9 cellular contexts compared by ENCODE assay signal in the genomic region with DNA sequence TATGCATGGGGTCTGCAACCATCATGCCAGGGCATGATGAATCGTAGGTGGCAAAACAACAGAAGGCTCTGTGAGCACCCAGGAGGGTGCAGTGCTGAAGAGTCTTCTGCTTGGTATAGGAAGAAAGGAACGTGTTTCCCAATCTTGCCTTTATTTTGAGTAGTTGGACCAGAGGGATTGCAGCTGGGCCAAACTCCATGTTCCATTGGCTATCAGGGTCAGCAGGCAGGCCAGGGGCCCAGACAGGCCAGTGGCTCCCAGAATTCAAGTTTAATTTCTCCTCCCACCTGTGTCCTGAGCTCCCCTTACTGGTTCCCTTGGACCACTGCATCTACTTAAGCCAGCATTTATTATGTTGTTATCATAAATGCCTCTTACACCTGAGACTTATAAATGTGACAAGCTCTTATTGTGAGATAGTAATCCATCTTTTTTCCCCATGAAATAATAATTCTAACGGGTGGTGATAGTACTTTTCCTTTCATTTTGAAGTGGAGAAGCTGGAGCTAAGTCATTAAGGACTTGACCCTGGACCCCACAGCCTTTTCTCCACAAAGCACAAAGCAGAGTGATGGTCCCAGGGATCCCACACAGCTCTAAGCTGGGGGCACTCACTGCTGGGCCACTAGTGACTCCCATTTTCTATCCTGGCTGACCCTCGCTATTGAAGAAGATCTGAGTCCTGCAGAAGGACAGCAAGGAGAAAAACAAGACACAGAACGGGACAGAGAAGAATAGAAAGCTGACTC. TPM values are rescaled to one million over a fixed set of nuclear protein-coding genes. Genes with fewer than 3 reads are reported as not detected.
DNase-seq lines count a peak whose midpoint lies in the region; ATAC-seq, FAIRE-seq and TF ChIP-seq lines count a peak whose summit lies in the region.
"Had no signal": no experiment of that assay in that cellular context is flagged by ENCODE, and none has a peak within 500 bp of the region (broad histone marks: within the 10 kb centered on the region; RNA-seq: fewer than 3 reads in every experiment).

No MANE protein-coding gene starts in this region.

- H3K9me3 ChIP-seq in Peyer's patch = no peaks in the 10 kb centered on the region
- no peaks in the 10 kb centered on the region for H3K9me3 ChIP-seq in esophagus (ENCODE audit: control insufficient read depth in 2 of 2, insufficient read depth in 1 of 2, low read depth in 1 of 2, low read length in 1 of 2)

- TF ChIP-seq CTCF in Peyer's patch (IDR thresholded peaks at IDR 0.05) = no peak

- no peak for DNase-seq in GM19239 (ENCODE audit: insufficient read length, low spot score)
- no peak for DNase-seq in Peyer's patch
- no peak for DNase-seq in hepatic stellate cell (ENCODE audit: low spot score)

- H3K4me1 ChIP-seq in Peyer's patch (peaks cover 0 to 28% (median 13%) of the 10 kb centered on the region in 4 donors), esophagus (ENCODE audit: control insufficient read depth in 2 of 2, insufficient read depth in 2 of 2, low read length in 1 of 2) (peaks cover 0 to 4% of the 10 kb centered on the region in 2 donors)

- WGBS in esophagus, 2 donors = 43 to 45% methylated on average over 5 of the region's 5 CpGs

- H3K27me3 ChIP-seq in Peyer's patch (no peaks in the 10 kb centered on the region), esophagus (ENCODE audit: control insufficient read depth in 1 of 2, insufficient read depth in 2 of 2, low read length in 2 of 2) (no peaks in the 10 kb centered on the region)

- H3K36me3 ChIP-seq in Peyer's patch (peaks cover 0 to 21% (median 0%) of the 10 kb centered on the region in 3 donors), esophagus (ENCODE audit: control insufficient read depth in 2 of 2, insufficient read depth in 2 of 2, low read length in 1 of 2) (peaks cover 6% of the 10 kb centered on the region in 2 donors)

- ATAC-seq in GM19324 (IDR thresholded peaks at IDR 0.05; ENCODE audit: low FRiP score, unreplicated experiment) = no peak
- ATAC-seq in GM18873 (IDR thresholded peaks at IDR 0.05; ENCODE audit: low FRiP score, unreplicated experiment) = no peak
- no peak for ATAC-seq in GM21360 (IDR thresholded peaks at IDR 0.05; ENCODE audit: unreplicated experiment)

- FAIRE-seq in GM19239 (lab: Jason Lieb, UNC) = peak; percentile 45

- H3K4me3 ChIP-seq in Peyer's patch (peak overlapping the region; percentile 55 to 72 (median 62)), esophagus (ENCODE audit: low read depth in 1 of 2, low read length in 2 of 2) (peak overlapping the region; percentile 7 to 88), skin epidermis (peak overlapping the region; percentile 52 to 75 (median 57))

- no peak for TF ChIP-seq POLR2A in Peyer's patch (IDR thresholded peaks at IDR 0.05)

- H3K27ac ChIP-seq in Peyer's patch (peak overlapping the region; percentile 82 to 93 (median 90)), esophagus (ENCODE audit: low read depth in 2 of 2, low read length in 1 of 2) (peak overlapping the region; percentile 72 to 99), skin epidermis (peak overlapping the region; percentile 17 to 99 (median 94))

RNA-seq across cellular contexts. Expression of a gene that starts 0.8 kb away (rescaled TPM):
- total RNA-seq in Peyer's patch = 10 to 100 TPM; 15.3 to 24.8 (median 19.3) TPM
- polyA plus RNA-seq in esophagus = 1 to 10 TPM; 4.7 to 5.7 TPM

RNA-seq across cellular contexts. Expression of a gene that starts 31.3 kb away (rescaled TPM):
- not detected for total RNA-seq in Peyer's patch
- polyA plus RNA-seq in esophagus = not detected
- total RNA-seq: kidney epithelial cell had no signal
